Comparison of ENCODE assay signal across 10 cellular contexts in the genomic region with DNA sequence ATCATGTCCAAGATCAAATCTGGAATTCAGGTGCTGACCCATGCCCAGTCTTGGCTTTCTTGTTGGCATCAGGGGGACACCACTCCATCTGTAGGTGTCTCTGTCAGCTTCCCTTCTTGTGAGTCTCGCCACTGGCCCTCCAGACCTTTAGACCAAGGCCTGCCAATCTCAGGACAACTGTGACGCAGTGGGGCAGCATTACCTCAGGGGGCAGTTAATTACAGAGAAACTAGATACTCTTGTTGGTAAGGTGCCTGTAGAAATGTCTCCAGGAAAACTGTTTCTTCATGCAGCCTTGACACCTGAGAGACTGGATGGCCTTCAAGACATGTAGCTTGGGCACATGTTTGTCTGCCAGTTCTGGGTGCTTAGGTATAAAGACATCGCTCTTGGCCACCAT. TPM values are rescaled to one million over a fixed set of nuclear protein-coding genes. Genes with fewer than 3 reads are reported as not detected.
"Had no signal": no experiment of that assay in that cellular context is flagged by ENCODE, and none has a peak within 500 bp of the region (broad histone marks: within the 10 kb centered on the region; RNA-seq: fewer than 3 reads in every experiment).

No MANE protein-coding gene starts in this region.

- FAIRE-seq: H1, H54, HepG2 had no signal

- ATAC-seq: GM23338, HepG2 had no signal

- DNase-seq: H9, HCEC 1CT, HFFc6, KBM-7 had no signal

- H3K4me3 ChIP-seq: GM23338 had no signal

- H3K4me2 ChIP-seq: GM23338 had no signal

- H2AFZ ChIP-seq: GM23338 had no signal

- H3K27ac ChIP-seq: HL-60 had no signal

RNA-seq across cellular contexts. Expression of a gene that starts 46.7 kb away (rescaled TPM):
- total RNA-seq: H9, HepG2, HFFc6 had no signal
- polyA plus RNA-seq: HepG2, IgD-negative memory B cell had no signal
